In genomic region chr17:82384051-82384729, GRCh38 we compare ENCODE assay signal across 23 cellular contexts. TPM values are rescaled to one million over a fixed set of nuclear protein-coding genes. Genes with fewer than 3 reads are reported as not detected.
DNase-seq lines count a peak whose midpoint lies in the region; ATAC-seq and TF ChIP-seq lines count a peak whose summit lies in the region.
"Had no signal": no experiment of that assay in that cellular context is flagged by ENCODE, and none has a peak within 500 bp of the region (broad histone marks: within the 10 kb centered on the region; RNA-seq: fewer than 3 reads in every experiment).

No MANE protein-coding gene starts in this region.

- in situ Hi-C loops in mammary epithelial cell (cut with MboI; ENCODE audit: low sequenced_read_pairs in 2 of 2): no loop called here

- CTCF ChIA-PET in mammary epithelial cell (lab: Charles Lee; ENCODE audit: low non-redundant PET) (no interaction called here), MCF 10A (lab: Yijun Ruan, JAX) (interaction anchor here (0.7 to 1.9 kb wide), 8 partner anchors 9 to 314 kb away, joined by 3 to 7 read pairs (median 4); partner anchors contain the start of gene RAB40B), Caco-2 (lab: Charles Lee) (no interaction called here)

- POLR2A ChIA-PET in MCF 10A (lab: Yijun Ruan, JAX) (interaction anchor here (0.7 to 2.1 kb wide), 9 partner anchors 16 to 151 kb away, joined by 3 to 11 read pairs (median 4); partner anchors contain the start of gene SECTM1), Caco-2 (lab: Charles Lee) (no interaction called here)

- H3K4me3 ChIP-seq in mammary epithelial cell (replicated peaks in 1 of 3; ENCODE audit: insufficient read depth in 1 of 3, low read depth in 2 of 3, low read length in 3 of 3): no peak overlapping the region
- peak overlapping the region in 2 of 3 donors; percentile 36 to 45 for H3K4me3 ChIP-seq in skeletal muscle tissue (ENCODE audit: low read length in 3 of 3)
- H3K4me3 ChIP-seq in Caco-2 (ENCODE audit: low read depth, low read length): no peak overlapping the region
- H3K4me3 ChIP-seq: colonic mucosa, GM12878, psoas muscle had no signal

- H3K4me1 Mint-ChIP-seq in MCF 10A (ENCODE audit: insufficient read depth, unreplicated experiment) (peaks cover 15% of the 10 kb centered on the region), Caco-2 (ENCODE audit: low read depth, unreplicated experiment) (no peaks in the 10 kb centered on the region)

- H3K36me3 Mint-ChIP-seq in MCF 10A (ENCODE audit: insufficient read depth, unreplicated experiment) (no peaks in the 10 kb centered on the region), Caco-2 (ENCODE audit: insufficient read depth, unreplicated experiment) (no peaks in the 10 kb centered on the region)
- H3K36me3 Mint-ChIP-seq: naive thymus-derived CD4-positive, alpha-beta T cell had no signal

- H4K20me1 ChIP-seq in mammary epithelial cell (ENCODE audit: insufficient read depth, low read length): no peaks in the 10 kb centered on the region

- H3K27ac Mint-ChIP-seq in MCF 10A (ENCODE audit: low read depth, unreplicated experiment) (no peak overlapping the region), Caco-2 (ENCODE audit: unreplicated experiment) (no peak overlapping the region)
- H3K27ac Mint-ChIP-seq: naive thymus-derived CD4-positive, alpha-beta T cell had no signal

- H3K9me3 Mint-ChIP-seq in MCF 10A (ENCODE audit: unreplicated experiment): no peaks in the 10 kb centered on the region
- H3K9me3 Mint-ChIP-seq in Caco-2 (ENCODE audit: unreplicated experiment): no peaks in the 10 kb centered on the region

- peak overlapping the region; percentile 76 for H3K4me2 ChIP-seq in mammary epithelial cell (ENCODE audit: insufficient read depth, low read depth, low read length)

- H2AFZ ChIP-seq in mammary epithelial cell (ENCODE audit: low read depth, low read length): no peak overlapping the region

- 13% methylated on average over 10 of the region's 22 CpGs for WGBS in mammary epithelial cell (ENCODE audit: low coverage, missing lambda C conversion rate)

- H3K4me1 ChIP-seq in mammary epithelial cell (ENCODE audit: insufficient read depth, low read length) (peaks cover 24% of the 10 kb centered on the region), skeletal muscle tissue (ENCODE audit: control insufficient read depth in 3 of 3, insufficient read depth in 3 of 3, low read length in 3 of 3) (peaks cover 33 to 51% (median 43%) of the 10 kb centered on the region in 3 donors), Caco-2 (peaks cover 11% of the 10 kb centered on the region)
- H3K4me1 ChIP-seq: colonic mucosa had no signal

- TF ChIP-seq CTCF in mammary epithelial cell (conservative IDR thresholded peaks at IDR 0.05 in 1 of 2, IDR thresholded peaks at IDR 0.05 in 1 of 2; ENCODE audit: extremely low read depth in 1 of 2, insufficient read depth in 1 of 2, low read depth in 1 of 2, low read length in 2 of 2) (no peak), MCF 10A (IDR thresholded peaks at IDR 0.05; ENCODE audit: unreplicated experiment) (no peak), Caco-2 (IDR thresholded peaks at IDR 0.05; ENCODE audit: insufficient read depth in 1 of 2, low read depth in 1 of 2, low read length in 1 of 2, severe bottlenecking in 1 of 2, unreplicated experiment in 1 of 2) (no peak)

- H3K4me3 Mint-ChIP-seq in MCF 10A (ENCODE audit: unreplicated experiment): no peak overlapping the region
- H3K4me3 Mint-ChIP-seq in Caco-2 (ENCODE audit: unreplicated experiment): no peak overlapping the region
- H3K4me3 Mint-ChIP-seq: naive thymus-derived CD4-positive, alpha-beta T cell had no signal

- no peak overlapping the region for H3K27ac ChIP-seq in mammary epithelial cell (ENCODE audit: insufficient read depth, low read depth, low read length)
- H3K27ac ChIP-seq in epithelial cell of prostate: no peak overlapping the region
- H3K27ac ChIP-seq in skeletal muscle tissue (ENCODE audit: low read depth, low read length): peak overlapping the region; percentile 40
- H3K27ac ChIP-seq: colonic mucosa, KMS-11 had no signal

- intact Hi-C loops in mammary epithelial cell (cut with micrococcal nuclease) (loop anchor here (1.0 kb wide), 3 partner anchors 30 to 170 kb away; no protein-coding TSS in a partner anchor), MCF 10A (cut with micrococcal nuclease) (loop anchor here (10.0 kb wide), 1 partner anchor 171 kb away; no protein-coding TSS in a partner anchor), Caco-2 (cut with micrococcal nuclease; ENCODE audit: unreplicated experiment) (no loop called here)

- H3K27me3 Mint-ChIP-seq in MCF 10A (ENCODE audit: insufficient read depth, unreplicated experiment) (peaks cover 37% of the 10 kb centered on the region), Caco-2 (ENCODE audit: insufficient read depth, unreplicated experiment) (no peaks in the 10 kb centered on the region)

- ATAC-seq in HG02973 (IDR thresholded peaks at IDR 0.05; ENCODE audit: unreplicated experiment) (no peak), HG02610 (IDR thresholded peaks at IDR 0.05; ENCODE audit: unreplicated experiment) (no peak)
- ATAC-seq: GM12878; naive thymus-derived CD4-positive, alpha-beta T cell had no signal

- BruUV-seq in mammary epithelial cell (replicated peaks; lab: Mats Ljungman, UMichigan): no TSS peak
- no TSS peak for BruUV-seq in MCF 10A (replicated peaks; lab: Mats Ljungman, UMichigan)
- BruUV-seq in Caco-2 (replicated peaks; lab: Mats Ljungman, UMichigan): no TSS peak

- H3K27me3 ChIP-seq in mammary epithelial cell (ENCODE audit: insufficient read depth, low read length) (no peaks in the 10 kb centered on the region), skeletal muscle tissue (ENCODE audit: control insufficient read depth in 3 of 3, insufficient read depth in 3 of 3, low read length in 3 of 3) (peaks cover 18 to 40% (median 25%) of the 10 kb centered on the region in 3 donors), Caco-2 (replicated peaks; ENCODE audit: control insufficient read depth, insufficient read depth, low read length) (no peaks in the 10 kb centered on the region)

- H3K9me3 ChIP-seq in mammary epithelial cell (replicated peaks; ENCODE audit: insufficient read depth, low read length): no peaks in the 10 kb centered on the region
- no peaks in the 10 kb centered on the region for H3K9me3 ChIP-seq in skeletal muscle tissue (ENCODE audit: control insufficient read depth in 3 of 3, low read length in 3 of 3)
- no peaks in the 10 kb centered on the region for H3K9me3 ChIP-seq in Caco-2
- H3K9me3 ChIP-seq: colonic mucosa, psoas muscle had no signal

- dilution Hi-C loops in mammary epithelial cell (cut with HindIII; ENCODE audit: low sequenced_read_pairs): no loop called here

- DNase-seq in mammary epithelial cell: no peak
- no peak for DNase-seq in MCF 10A (ENCODE audit: unreplicated experiment)
- DNase-seq in NCI-H2171 (lab: John Stamatoyannopoulos, UW): peak; percentile 30
- peak; percentile 43 for DNase-seq in epithelial cell of prostate (ENCODE audit: low read depth, low spot score)
- no peak for DNase-seq in Caco-2
- DNase-seq: activated CD4-positive, alpha-beta T cell treated with anti-CD3 and anti-CD28 coated beads for 4 hours; activated CD8-positive, alpha-beta memory T cell treated with anti-CD3 and anti-CD28 coated beads, Interleukin-2, amount 50 U/mL, for 48 hours; activated naive CD4-positive, alpha-beta T cell; colonic mucosa; foreskin melanocyte; GOT3; naive thymus-derived CD4-positive, alpha-beta T cell; NK-92 treated with Interleukin-12 subunit alpha and Interleukin-12 subunit beta, amount 100 ng/mL, for 24 hours; SIG-M5 had no signal

- H3K36me3 ChIP-seq in mammary epithelial cell (ENCODE audit: insufficient read depth, low read length) (no peaks in the 10 kb centered on the region), skeletal muscle tissue (ENCODE audit: control insufficient read depth in 3 of 3, insufficient read depth in 3 of 3, low read length in 3 of 3) (no peaks in the 10 kb centered on the region), Caco-2 (ENCODE audit: control insufficient read depth, insufficient read depth, low read length) (no peaks in the 10 kb centered on the region)
- H3K36me3 ChIP-seq: colonic mucosa had no signal

- H3K79me2 ChIP-seq in mammary epithelial cell (ENCODE audit: insufficient read depth, low read length): no peaks in the 10 kb centered on the region

- no peak overlapping the region for H3K9ac ChIP-seq in mammary epithelial cell (ENCODE audit: insufficient read depth, low read length)
- peak overlapping the region in 2 of 3 donors; percentile 38 to 50 for H3K9ac ChIP-seq in skeletal muscle tissue (ENCODE audit: low read depth in 1 of 3, low read length in 3 of 3)
- H3K9ac ChIP-seq: KMS-11 had no signal

RNA-seq across cellular contexts. Expression of gene UTS2R, which starts 12.6 kb away (rescaled TPM):
- total RNA-seq in mammary epithelial cell (not detected), MCF 10A (2022) (not detected in 2 replicates), skeletal muscle tissue (1.6 TPM), Caco-2 (2022) (0.66 and 1.3 TPM in 2 replicates)
- not detected for polyA plus RNA-seq in mammary epithelial cell
- polyA minus RNA-seq in mammary epithelial cell: not detected
- total RNA-seq: astrocyte; colonic mucosa; endothelial cell of umbilical vein; lung microvascular endothelial cell; naive thymus-derived CD4-positive, alpha-beta T cell had no signal
- polyA plus RNA-seq: endothelial cell of umbilical vein; naive thymus-derived CD4-positive, alpha-beta T cell had no signal

RNA-seq across cellular contexts. Expression of gene TEX19, which starts 25.1 kb away (rescaled TPM):
- total RNA-seq in mammary epithelial cell: not detected
- not detected for polyA plus RNA-seq in mammary epithelial cell
- not detected for polyA minus RNA-seq in mammary epithelial cell
- not detected in 2 replicates for total RNA-seq in MCF 10A (2022)
- total RNA-seq in skeletal muscle tissue: 0.52 TPM
- 3.4 and 4.2 TPM in 2 replicates for total RNA-seq in Caco-2 (2022)
- total RNA-seq: astrocyte; colonic mucosa; endothelial cell of umbilical vein; lung microvascular endothelial cell; naive thymus-derived CD4-positive, alpha-beta T cell had no signal
- polyA plus RNA-seq: naive thymus-derived CD4-positive, alpha-beta T cell had no signal

RNA-seq across cellular contexts. Expression of gene HEXD, which starts 34.0 kb away (rescaled TPM):
- total RNA-seq in mammary epithelial cell (10 to 100 TPM in 1 of 2 donors, 1 to 10 TPM in 1; 6.3 to 13.0 TPM), MCF 10A (2022) (14.8 and 16.2 TPM in 2 replicates), skeletal muscle tissue (11.5 TPM), Caco-2 (2022) (29.5 and 34.2 TPM in 2 replicates)
- polyA plus RNA-seq in mammary epithelial cell: 8.0 TPM
- 3.8 TPM for polyA minus RNA-seq in mammary epithelial cell

RNA-seq across cellular contexts. Expression of gene OGFOD3, which starts 34.2 kb away (rescaled TPM):
- total RNA-seq in mammary epithelial cell (10 to 100 TPM; 18.5 to 25.6 TPM), MCF 10A (2022) (16.5 and 21.1 TPM in 2 replicates), skeletal muscle tissue (20.9 TPM), Caco-2 (2022) (47.2 and 51.2 TPM in 2 replicates)
- polyA plus RNA-seq in mammary epithelial cell: 26.1 TPM
- 19.0 TPM for polyA minus RNA-seq in mammary epithelial cell

RNA-seq across cellular contexts. Expression of gene SECTM1, which starts 50.6 kb away (rescaled TPM):
- total RNA-seq in mammary epithelial cell (1 to 10 TPM; 2.7 to 3.5 TPM), MCF 10A (2022) (7.5 and 13.4 TPM in 2 replicates), skeletal muscle tissue (13.0 TPM), Caco-2 (2022) (0.37 and 0.75 TPM in 2 replicates)
- 3.0 TPM for polyA plus RNA-seq in mammary epithelial cell
- polyA minus RNA-seq in mammary epithelial cell: 2.4 TPM
- total RNA-seq: GM12878 had no signal

Comparison
In these comparisons a context has a peak if more than half of its experiments do, and no peak if none do; other contexts are left out.
1. DNase-seq: peak in NCI-H2171 (single experiment) and epithelial cell of prostate (single experiment); none in mammary epithelial cell (single experiment), MCF 10A (single experiment) and Caco-2 (0 of 2).
2. H3K4me3 ChIP-seq: peak in skeletal muscle tissue (2 of 3); none in mammary epithelial cell (0 of 3) and Caco-2 (single experiment).